In the genomic region with DNA sequence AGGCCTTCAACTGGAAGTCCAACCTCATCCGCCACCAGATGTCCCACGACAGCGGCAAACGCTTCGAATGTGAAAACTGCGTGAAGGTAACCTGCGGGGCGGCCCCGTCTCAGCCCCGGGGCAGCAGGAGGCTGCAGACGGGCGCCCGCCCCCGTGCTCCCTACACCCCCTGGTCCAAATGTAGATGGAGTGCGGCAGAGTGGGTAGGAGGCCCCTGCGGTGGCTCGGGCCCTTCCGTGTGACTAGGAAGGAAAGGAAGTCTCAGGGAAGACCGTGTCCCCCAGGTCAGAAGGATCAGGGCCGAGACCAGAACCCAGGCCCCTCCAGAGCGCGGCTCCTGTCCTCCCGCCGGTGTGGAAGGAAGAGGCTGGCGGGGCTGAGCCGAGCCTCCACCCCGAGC, we compare ENCODE assay signal across 30 cellular contexts. TPM values are rescaled to one million over a fixed set of nuclear protein-coding genes. Genes with fewer than 3 reads are reported as not detected.
"Had no signal": no experiment of that assay in that cellular context is flagged by ENCODE, and none has a peak within 500 bp of the region (broad histone marks: within the 10 kb centered on the region; RNA-seq: fewer than 3 reads in every experiment).

No MANE protein-coding gene starts in this region.

- H3K36me3 ChIP-seq: ovary, right lobe of liver, sigmoid colon, thyroid gland, vagina had no signal

- H3K27me3 ChIP-seq: ovary, right lobe of liver, thyroid gland, tibial nerve, upper lobe of left lung, vagina had no signal

- H3K79me2 ChIP-seq: parathyroid adenoma had no signal

- H3K27ac ChIP-seq: ovary, parathyroid adenoma, psoas muscle, right lobe of liver, sigmoid colon, stomach, thoracic aorta, thyroid gland, upper lobe of left lung, vagina had no signal

- H3K9ac ChIP-seq: parathyroid adenoma had no signal

- H3K4me3 Mint-ChIP-seq: natural killer cell treated with Interleukin-12 subunit alpha and Interleukin-12 subunit beta and Interleukin-15 and Interleukin-18, amount 100 ng/mL, for 72 hours; nephron progenitor cell; neural crest cell; stimulated activated effector memory CD8-positive, alpha-beta T cell treated with anti-CD3 and anti-CD28 coated beads, Interleukin-12 subunit alpha, Interleukin-12 subunit beta, amount 100 ng/mL, for 72 hours; stimulated activated naive B cell treated with anti-CD40 and anti-IgM and Interleukin-4, amounts not matched to agents 10 μg/mL and 1 μg/mL and 100 μg/mL, for 72 hours; stimulated activated naive CD8-positive, alpha-beta T cell treated with anti-CD3 and anti-CD28 coated beads, Interleukin-15, Interleukin-2, amounts not matched to agents 100 ng/mL and 50 ng/mL, for 24 hours had no signal

- DNase-seq: nephron progenitor cell; occipital lobe; ovary; posterior cingulate gyrus; psoas muscle; right lobe of liver; sigmoid colon; small intestine; stimulated activated CD4-positive, alpha-beta T cell treated with anti-CD3 and anti-CD28 coated beads, Interleukin-15, amount 100 ng/mL, for 24 hours; stimulated activated CD4-positive, alpha-beta T cell treated with anti-CD3 and anti-CD28 coated beads, Interleukin-2, amount 100 ng/mL, for 24 hours; stimulated activated CD4-positive, alpha-beta T cell treated with anti-CD3 and anti-CD28 coated beads, Interleukin-2, amount 100 ng/mL, for 48 hours; stimulated activated CD4-positive, alpha-beta T cell treated with anti-CD3 and anti-CD28 coated beads, Interleukin-4, amount 100 ng/mL, for 24 hours; stimulated activated naive B cell treated with anti-CD40 and anti-IgM and Interleukin-4, amounts not matched to agents 10 μg/mL and 1 μg/mL and 100 μg/mL, for 72 hours; stimulated activated naive CD4-positive, alpha-beta T cell treated with Interleukin-2 at 50 U/mL for 16 hours; stomach; thyroid gland; trophoblast cell had no signal

- H3K27ac Mint-ChIP-seq: natural killer cell treated with Interleukin-12 subunit alpha and Interleukin-12 subunit beta and Interleukin-15 and Interleukin-18, amount 100 ng/mL, for 72 hours; nephron progenitor cell; progenitor cell of endocrine pancreas; stimulated activated effector memory CD8-positive, alpha-beta T cell treated with anti-CD3 and anti-CD28 coated beads, Interleukin-12 subunit alpha, Interleukin-12 subunit beta, amount 100 ng/mL, for 72 hours; stimulated activated naive B cell treated with anti-CD40 and anti-IgM and Interleukin-4, amounts not matched to agents 10 μg/mL and 1 μg/mL and 100 μg/mL, for 72 hours; stimulated activated naive CD8-positive, alpha-beta T cell treated with anti-CD3 and anti-CD28 coated beads, Interleukin-15, Interleukin-2, amounts not matched to agents 100 ng/mL and 50 ng/mL, for 24 hours had no signal

- H3K4me1 Mint-ChIP-seq: stimulated activated effector memory CD8-positive, alpha-beta T cell treated with anti-CD3 and anti-CD28 coated beads, Interleukin-12 subunit alpha, Interleukin-12 subunit beta, amount 100 ng/mL, for 72 hours; stimulated activated naive B cell treated with anti-CD40 and anti-IgM and Interleukin-4, amounts not matched to agents 10 μg/mL and 1 μg/mL and 100 μg/mL, for 72 hours had no signal

- H3K9me3 ChIP-seq: ovary, psoas muscle, right lobe of liver, sigmoid colon, stomach, thoracic aorta, thyroid gland, tibial nerve, upper lobe of left lung, vagina had no signal

- H2AFZ ChIP-seq: parathyroid adenoma had no signal

- H3K36me3 Mint-ChIP-seq: natural killer cell treated with Interleukin-12 subunit alpha and Interleukin-12 subunit beta and Interleukin-15 and Interleukin-18, amount 100 ng/mL, for 72 hours; stimulated activated effector memory CD8-positive, alpha-beta T cell treated with anti-CD3 and anti-CD28 coated beads, Interleukin-12 subunit alpha, Interleukin-12 subunit beta, amount 100 ng/mL, for 72 hours; stimulated activated naive B cell treated with anti-CD40 and anti-IgM and Interleukin-4, amounts not matched to agents 10 μg/mL and 1 μg/mL and 100 μg/mL, for 72 hours had no signal

- FAIRE-seq: small intestine, urothelium cell line had no signal

- H3K9me3 Mint-ChIP-seq: natural killer cell treated with Interleukin-12 subunit alpha and Interleukin-12 subunit beta and Interleukin-15 and Interleukin-18, amount 100 ng/mL, for 72 hours; nephron progenitor cell; neural crest cell; stimulated activated effector memory CD8-positive, alpha-beta T cell treated with anti-CD3 and anti-CD28 coated beads, Interleukin-12 subunit alpha, Interleukin-12 subunit beta, amount 100 ng/mL, for 72 hours; stimulated activated naive B cell treated with anti-CD40 and anti-IgM and Interleukin-4, amounts not matched to agents 10 μg/mL and 1 μg/mL and 100 μg/mL, for 72 hours; stimulated activated naive CD8-positive, alpha-beta T cell treated with anti-CD3 and anti-CD28 coated beads, Interleukin-15, Interleukin-2, amounts not matched to agents 100 ng/mL and 50 ng/mL, for 24 hours had no signal

- H3K4me3 ChIP-seq: ovary, psoas muscle, right lobe of liver, sigmoid colon, stomach, thoracic aorta, thyroid gland, tibial nerve, upper lobe of left lung, vagina had no signal

- H3K27me3 Mint-ChIP-seq: natural killer cell treated with Interleukin-12 subunit alpha and Interleukin-12 subunit beta and Interleukin-15 and Interleukin-18, amount 100 ng/mL, for 72 hours; progenitor cell of endocrine pancreas; stimulated activated naive CD8-positive, alpha-beta T cell treated with anti-CD3 and anti-CD28 coated beads, Interleukin-15, Interleukin-2, amounts not matched to agents 100 ng/mL and 50 ng/mL, for 24 hours had no signal

- H3K4me1 ChIP-seq: parathyroid adenoma, psoas muscle, right lobe of liver had no signal

- ATAC-seq: natural killer cell treated with Interleukin-12 subunit alpha and Interleukin-12 subunit beta and Interleukin-15 and Interleukin-18, amount 100 ng/mL, for 72 hours; psoas muscle; right cardiac atrium; right lobe of liver; stimulated activated effector memory CD8-positive, alpha-beta T cell treated with anti-CD3 and anti-CD28 coated beads, Interleukin-12 subunit alpha, Interleukin-12 subunit beta, amount 100 ng/mL, for 72 hours; stimulated activated naive B cell treated with anti-CD40 and anti-IgM and Interleukin-4, amounts not matched to agents 10 μg/mL and 1 μg/mL and 100 μg/mL, for 72 hours had no signal

RNA-seq across cellular contexts. Expression of gene ARHGEF16, which starts 49.7 kb away (rescaled TPM):
- total RNA-seq: natural killer cell treated with Interleukin-12 subunit alpha and Interleukin-12 subunit beta and Interleukin-15 and Interleukin-18, amount 100 ng/mL, for 72 hours; osteoblast had no signal
